ENCODE assay signal across 1 cellular context in genomic region chr2:238141541-238142318, GRCh38.
TF ChIP-seq lines count a peak whose summit lies in the region.

No MANE protein-coding gene starts in this region.

TF ChIP-seq in SK-N-SH, 30 proteins besides CTCF, POLR2A, EP300 and RAD21 (continued from another document):
- TF ChIP-seq JUND (IDR thresholded peaks at IDR 0.05) = no peak
- no peak for TF ChIP-seq GATA2 (CRISPR knock-in tag; IDR thresholded peaks at IDR 0.05)
